Comparison of ENCODE assay signal across 1 cellular context in the genomic region with DNA sequence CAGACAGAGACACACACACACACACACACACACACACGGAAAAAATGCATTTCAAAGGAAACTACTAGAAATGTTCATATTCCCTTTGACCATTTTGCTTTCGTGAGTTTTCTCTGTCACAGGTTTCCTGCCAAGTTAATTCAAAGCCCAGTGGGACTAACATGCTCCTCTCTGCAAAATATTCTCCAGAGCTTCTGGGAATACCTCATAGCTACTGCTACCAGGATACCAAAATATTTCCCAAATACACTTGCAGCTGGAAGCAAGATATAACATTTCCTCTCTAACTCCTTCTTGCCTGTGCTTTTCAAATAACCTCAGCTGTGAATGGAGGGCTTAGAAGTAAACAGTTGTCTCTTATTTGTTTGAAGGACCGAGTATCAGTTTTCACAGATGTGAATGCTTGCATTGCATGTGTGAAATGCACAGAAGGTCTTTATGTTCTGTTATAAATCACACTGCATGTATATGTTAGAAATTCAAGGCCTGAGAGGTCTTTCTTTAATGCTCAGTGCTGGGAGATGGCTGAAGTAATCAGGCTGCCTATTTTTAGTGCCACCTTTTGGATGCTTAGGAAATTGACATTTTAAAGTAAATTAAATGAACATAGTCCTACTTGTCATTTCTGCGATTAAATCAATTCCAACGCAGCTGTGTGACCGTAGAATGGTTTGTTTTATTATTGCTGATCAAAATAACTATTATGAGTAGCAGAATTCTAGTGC.
TF ChIP-seq lines count a peak whose summit lies in the region.

No MANE protein-coding gene starts in this region.

TF ChIP-seq in K562, 482 proteins besides CTCF, POLR2A, EP300 and RAD21:
- TF ChIP-seq RCOR1 (IDR thresholded peaks at IDR 0.05; ENCODE audit: borderline replicate concordance in 1 of 2, low read depth in 2 of 2, low read length in 2 of 2): no peak
- no peak for TF ChIP-seq MYBL2 (IDR thresholded peaks at IDR 0.05; ENCODE audit: low read depth)
- no peak for TF ChIP-seq MYBL2 (CRISPR knock-in tag; IDR thresholded peaks at IDR 0.05; ENCODE audit: borderline replicate concordance)
- no peak for TF ChIP-seq TCF15 (CRISPR knock-in tag; IDR thresholded peaks at IDR 0.05)
